18 cellular contexts compared by ENCODE assay signal in the genomic region with DNA sequence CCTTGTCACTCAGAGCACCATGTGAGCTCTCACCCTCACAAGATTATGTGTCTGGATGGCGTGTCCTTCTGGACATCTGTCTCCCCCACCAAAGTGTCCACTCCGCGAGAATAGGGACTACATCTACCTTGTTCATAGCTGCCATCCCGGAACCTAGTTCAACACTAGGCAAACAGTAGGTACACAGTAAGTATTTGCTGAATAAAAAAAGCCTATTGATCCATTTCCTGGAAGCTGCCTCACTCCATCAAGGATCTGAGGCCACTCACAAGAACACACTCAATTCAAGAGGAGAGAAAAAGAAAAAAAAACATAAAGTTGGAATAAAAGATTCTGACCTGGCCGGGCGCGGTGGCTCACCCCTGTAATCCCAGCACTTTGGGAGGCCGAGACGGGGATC. TPM values are rescaled to one million over a fixed set of nuclear protein-coding genes. Genes with fewer than 3 reads are reported as not detected.
DNase-seq lines count a peak whose midpoint lies in the region; ATAC-seq and TF ChIP-seq lines count a peak whose summit lies in the region.
"Had no signal": no experiment of that assay in that cellular context is flagged by ENCODE, and none has a peak within 500 bp of the region (broad histone marks: within the 10 kb centered on the region; RNA-seq: fewer than 3 reads in every experiment).

No MANE protein-coding gene starts in this region.

- H3K4me3 ChIP-seq in HL-60 (replicated peaks; ENCODE audit: insufficient read depth, low read length) = no peak overlapping the region
- no peak overlapping the region for H3K4me3 ChIP-seq in upper lobe of right lung

- no peaks in the 10 kb centered on the region for H3K36me3 ChIP-seq in upper lobe of right lung

- ATAC-seq in upper lobe of right lung = no peak
- ATAC-seq: CD8-positive, alpha-beta T cell; HCT116 had no signal

- no peaks in the 10 kb centered on the region for H3K9me3 Mint-ChIP-seq in dendritic cell treated with granulocyte-macrophage colony-stimulating factor and Interleukin-4, amounts not matched to agents 40 ng/mL and 50 ng/mL, for 4 days
- H3K9me3 Mint-ChIP-seq in nephron progenitor cell = no peaks in the 10 kb centered on the region
- no peaks in the 10 kb centered on the region for H3K9me3 Mint-ChIP-seq in activated CD4-positive, alpha-beta memory T cell treated with anti-CD3 and anti-CD28 coated beads, Interleukin-2, amount 10 ng/mL, durations not matched to agents 7 days and 5 days
- H3K9me3 Mint-ChIP-seq: CD8-positive, alpha-beta T cell; HFFc6; IgD-negative memory B cell had no signal

- POLR2A ChIA-PET in activated CD4-positive, alpha-beta memory T cell treated with anti-CD3 and anti-CD28 coated beads, Interleukin-2, amount 10 ng/mL, durations not matched to agents 7 days and 5 days (lab: Charles Lee) = no interaction called here

- H3K4me1 ChIP-seq in upper lobe of right lung = peaks cover 22% of the 10 kb centered on the region

- H3K27ac ChIP-seq in HL-60 (replicated peaks) (peak overlapping the region; percentile 95), upper lobe of right lung (no peak overlapping the region)

- H3K4me1 Mint-ChIP-seq in dendritic cell treated with granulocyte-macrophage colony-stimulating factor and Interleukin-4, amounts not matched to agents 40 ng/mL and 50 ng/mL, for 4 days (ENCODE audit: low read depth) = peaks cover 81% of the 10 kb centered on the region
- H3K4me1 Mint-ChIP-seq in nephron progenitor cell = peaks cover 26% of the 10 kb centered on the region
- peaks cover 27% of the 10 kb centered on the region for H3K4me1 Mint-ChIP-seq in activated CD4-positive, alpha-beta memory T cell treated with anti-CD3 and anti-CD28 coated beads, Interleukin-2, amount 10 ng/mL, durations not matched to agents 7 days and 5 days

- no peaks in the 10 kb centered on the region for H3K27me3 Mint-ChIP-seq in dendritic cell treated with granulocyte-macrophage colony-stimulating factor and Interleukin-4, amounts not matched to agents 40 ng/mL and 50 ng/mL, for 4 days
- H3K27me3 Mint-ChIP-seq in nephron progenitor cell (ENCODE audit: low read depth, poor library complexity) = peaks cover 7% of the 10 kb centered on the region
- no peaks in the 10 kb centered on the region for H3K27me3 Mint-ChIP-seq in activated CD4-positive, alpha-beta memory T cell treated with anti-CD3 and anti-CD28 coated beads, Interleukin-2, amount 10 ng/mL, durations not matched to agents 7 days and 5 days
- H3K27me3 Mint-ChIP-seq: IgD-negative memory B cell had no signal

- no peaks in the 10 kb centered on the region for H3K27me3 ChIP-seq in HL-60 (ENCODE audit: insufficient read depth, poor library complexity, severe bottlenecking)
- no peaks in the 10 kb centered on the region for H3K27me3 ChIP-seq in upper lobe of right lung

- H3K36me3 Mint-ChIP-seq in dendritic cell treated with granulocyte-macrophage colony-stimulating factor and Interleukin-4, amounts not matched to agents 40 ng/mL and 50 ng/mL, for 4 days (ENCODE audit: low read depth) = no peaks in the 10 kb centered on the region
- no peaks in the 10 kb centered on the region for H3K36me3 Mint-ChIP-seq in nephron progenitor cell (ENCODE audit: low read depth)
- no peaks in the 10 kb centered on the region for H3K36me3 Mint-ChIP-seq in activated CD4-positive, alpha-beta memory T cell treated with anti-CD3 and anti-CD28 coated beads, Interleukin-2, amount 10 ng/mL, durations not matched to agents 7 days and 5 days (ENCODE audit: low read depth)
- H3K36me3 Mint-ChIP-seq: CD8-positive, alpha-beta T cell had no signal

- no peaks in the 10 kb centered on the region for H3K9me3 ChIP-seq in upper lobe of right lung

- TF ChIP-seq CTCF in HL-60 (IDR thresholded peaks at IDR 0.05; ENCODE audit: insufficient read depth, low read length) (no peak), nephron progenitor cell (IDR thresholded peaks at IDR 0.05) (no peak), upper lobe of right lung (IDR thresholded peaks at IDR 0.05) (no peak)

- intact Hi-C loops in dendritic cell treated with granulocyte-macrophage colony-stimulating factor and Interleukin-4, amounts not matched to agents 40 ng/mL and 50 ng/mL, for 4 days (cut with micrococcal nuclease) = no loop called here
- intact Hi-C loops in upper lobe of right lung (cut with DNase I) = no loop called here

- peak overlapping the region; percentile 9 for H3K4me3 Mint-ChIP-seq in dendritic cell treated with granulocyte-macrophage colony-stimulating factor and Interleukin-4, amounts not matched to agents 40 ng/mL and 50 ng/mL, for 4 days
- H3K4me3 Mint-ChIP-seq in nephron progenitor cell = no peak overlapping the region
- no peak overlapping the region for H3K4me3 Mint-ChIP-seq in activated CD4-positive, alpha-beta memory T cell treated with anti-CD3 and anti-CD28 coated beads, Interleukin-2, amount 10 ng/mL, durations not matched to agents 7 days and 5 days
- H3K4me3 Mint-ChIP-seq: CD8-positive, alpha-beta T cell; HFFc6 had no signal

- peak overlapping the region; percentile 85 for H3K27ac Mint-ChIP-seq in dendritic cell treated with granulocyte-macrophage colony-stimulating factor and Interleukin-4, amounts not matched to agents 40 ng/mL and 50 ng/mL, for 4 days
- H3K27ac Mint-ChIP-seq in nephron progenitor cell = peak overlapping the region; percentile 22
- no peak overlapping the region for H3K27ac Mint-ChIP-seq in activated CD4-positive, alpha-beta memory T cell treated with anti-CD3 and anti-CD28 coated beads, Interleukin-2, amount 10 ng/mL, durations not matched to agents 7 days and 5 days
- H3K27ac Mint-ChIP-seq: CD8-positive, alpha-beta T cell; HFFc6 had no signal

- DNase-seq in HL-60 (ENCODE audit: low read depth in 1 of 2, low spot score in 1 of 2) (no peak), nephron progenitor cell (no peak), upper lobe of right lung (peak; percentile 15), SHP77 (lab: John Stamatoyannopoulos, UW) (no peak), NCI-H748 treated with DMSO at 0.1 percent for 48 hours (lab: John Stamatoyannopoulos, UW) (no peak)
- no peak for DNase-seq in activated CD4-positive, alpha-beta memory T cell treated with anti-CD3 and anti-CD28 coated beads, Interleukin-2, amount 10 ng/mL, durations not matched to agents 7 days and 5 days
- DNase-seq: ACHN; Calu3; CD8-positive, alpha-beta T cell; DMS79 treated with DMSO at 0.1 percent for 48 hours; GF-D8; GOT3; H7; HFFc6; KBM-7 had no signal

- CTCF ChIA-PET in activated CD4-positive, alpha-beta memory T cell treated with anti-CD3 and anti-CD28 coated beads, Interleukin-2, amount 10 ng/mL, durations not matched to agents 7 days and 5 days (lab: Charles Lee) = no interaction called here

RNA-seq across cellular contexts. Expression of a gene that starts 11.2 kb away (rescaled TPM):
- 78.9 TPM for total RNA-seq in upper lobe of right lung
- total RNA-seq in activated CD4-positive, alpha-beta memory T cell treated with anti-CD3 and anti-CD28 coated beads, Interleukin-2, amount 10 ng/mL, durations not matched to agents 7 days and 5 days = 10 to 100 TPM; 62.1 to 62.6 TPM

RNA-seq across cellular contexts. Expression of a gene that starts 32.5 kb away (rescaled TPM):
- total RNA-seq in upper lobe of right lung = 2.5 TPM
- total RNA-seq in activated CD4-positive, alpha-beta memory T cell treated with anti-CD3 and anti-CD28 coated beads, Interleukin-2, amount 10 ng/mL, durations not matched to agents 7 days and 5 days = 10 to 100 TPM; 24.8 to 25.6 TPM

RNA-seq across cellular contexts. Expression of a gene that starts 38.7 kb away (rescaled TPM):
- 0.87 TPM for total RNA-seq in upper lobe of right lung
- total RNA-seq in activated CD4-positive, alpha-beta memory T cell treated with anti-CD3 and anti-CD28 coated beads, Interleukin-2, amount 10 ng/mL, durations not matched to agents 7 days and 5 days = under 1 TPM; 0.55 to 0.83 TPM
- total RNA-seq: H7, HFFc6 had no signal

RNA-seq across cellular contexts. Expression of a gene that starts 52.2 kb away (rescaled TPM):
- 50.4 TPM for total RNA-seq in upper lobe of right lung
- total RNA-seq in activated CD4-positive, alpha-beta memory T cell treated with anti-CD3 and anti-CD28 coated beads, Interleukin-2, amount 10 ng/mL, durations not matched to agents 7 days and 5 days = 100 to 1,000 TPM; 118 to 119 TPM

RNA-seq across cellular contexts. Expression of a gene that starts 58.8 kb away (rescaled TPM):
- 44.0 TPM for total RNA-seq in upper lobe of right lung
- total RNA-seq in activated CD4-positive, alpha-beta memory T cell treated with anti-CD3 and anti-CD28 coated beads, Interleukin-2, amount 10 ng/mL, durations not matched to agents 7 days and 5 days = 100 to 1,000 TPM; 123 to 124 TPM
